Comparison of ENCODE assay signal across 8 cellular contexts in the genomic region with DNA sequence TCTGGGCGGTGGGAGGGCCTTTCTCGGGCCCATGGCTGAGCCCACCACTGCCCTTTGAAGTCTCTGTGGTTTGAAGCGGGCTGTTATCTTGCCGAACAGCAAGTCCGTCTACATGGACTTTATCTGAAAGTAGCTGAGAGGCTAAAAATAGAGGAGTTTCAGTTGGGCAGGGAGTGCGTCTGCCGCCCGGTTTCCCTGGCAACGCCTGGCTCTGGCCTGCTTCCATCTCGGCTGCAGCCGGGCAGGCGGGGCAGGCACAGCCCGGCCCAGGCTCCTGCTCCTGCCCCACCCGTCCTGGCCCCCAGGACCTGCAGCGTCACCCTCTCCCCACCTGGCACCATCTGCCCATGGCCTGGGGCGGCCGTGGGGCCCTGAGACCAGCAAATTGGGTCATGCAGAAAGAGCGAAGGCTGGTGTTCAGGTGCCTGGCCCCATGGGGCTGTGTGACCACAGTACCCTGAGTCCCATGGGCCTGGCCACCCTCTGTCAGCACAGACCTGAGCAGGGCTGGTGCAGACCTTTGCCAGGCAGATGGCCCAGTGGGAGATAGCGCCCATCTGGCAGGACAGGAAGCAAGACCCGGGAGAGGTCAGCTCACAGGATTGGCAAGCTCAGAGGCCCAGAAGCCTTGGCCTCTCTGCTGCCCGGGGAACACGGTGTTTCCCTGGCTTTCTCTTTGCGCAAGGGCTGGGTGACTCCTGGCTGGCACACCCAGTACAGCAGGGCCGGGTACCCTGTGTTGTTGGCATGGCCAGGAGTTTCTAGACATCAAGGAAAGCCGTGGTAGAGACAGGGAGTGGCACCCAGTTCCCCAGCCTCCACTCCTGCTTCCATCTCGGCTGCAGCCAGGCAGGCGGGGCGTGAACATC.
DNase-seq lines count a peak whose midpoint lies in the region; ATAC-seq lines count a peak whose summit lies in the region.

No MANE protein-coding gene starts in this region.

- peak; percentile 2 for DNase-seq in activated gamma-delta T cell treated with Interleukin-2 at 50 U/mL for 16 hours
- DNase-seq in activated gamma-delta T cell (lab: John Stamatoyannopoulos, UW) = no peak
- DNase-seq in NCI-H1092 treated with DMSO at 0.1 percent for 48 hours (lab: John Stamatoyannopoulos, UW) = peak; percentile 84
- DNase-seq in activated T-cell treated with anti-CD3 and anti-CD28 coated beads, Interleukin-2, amount 50 U/mL, for 48 hours = peak; percentile 13
- DNase-seq in Right ventricle myocardium inferior (ENCODE audit: missing footprints) = peak; percentile 89
- DNase-seq in posterior cingulate gyrus = peak; percentile 71 to 98 (median 83)
- no peak for DNase-seq in CD1c-positive myeloid dendritic cell (ENCODE audit: extremely low spot score)

- peak; percentile 89 for ATAC-seq in Right ventricle myocardium inferior
- ATAC-seq in GM19035 (IDR thresholded peaks at IDR 0.05; ENCODE audit: unreplicated experiment) = no peak

- intact Hi-C loops in Right ventricle myocardium inferior (cut with DNase I) (no loop called here), posterior cingulate gyrus (cut with DNase I) (loop anchor here (5.0 kb wide), 1 partner anchor 77 kb away; no protein-coding TSS in a partner anchor)

Comparison
In these comparisons a context has a peak if more than half of its experiments do, and no peak if none do; other contexts are left out.
1. DNase-seq: peak in activated gamma-delta T cell treated with Interleukin-2 at 50 U/mL for 16 hours (single experiment), NCI-H1092 treated with DMSO at 0.1 percent for 48 hours (single experiment), activated T-cell treated with anti-CD3 and anti-CD28 coated beads, Interleukin-2, amount 50 U/mL, for 48 hours (2 of 2), Right ventricle myocardium inferior (single experiment) and posterior cingulate gyrus (10 of 10); none in activated gamma-delta T cell (single experiment) and CD1c-positive myeloid dendritic cell (single experiment).